25 cellular contexts compared by ENCODE assay signal in genomic region chr1:220888665-220888986, GRCh38.
"Had no signal": no experiment of that assay in that cellular context is flagged by ENCODE, and none has a peak within 500 bp of the region (broad histone marks: within the 10 kb centered on the region; RNA-seq: fewer than 3 reads in every experiment).

No MANE protein-coding gene starts in this region.

- H3K27ac ChIP-seq: SJSA1, SK-N-MC had no signal

- FAIRE-seq: HepG2, RCC 7860 had no signal

- H3K9me3 ChIP-seq: MG63 had no signal

- H3K4me1 ChIP-seq: SJSA1 had no signal

- DNase-seq: IMR-90, Karpas-422, KG1, MG63, NCI-H1092, NCI-H1105 treated with DMSO at 0.1 percent for 48 hours, NCI-H1417 treated with DMSO at 0.1 percent for 48 hours, NCI-H146, NCI-H1694 treated with DMSO at 0.1 percent for 48 hours, NCI-H1930, NCI-H2081, NCI-H2107, NCI-H226, NCI-H446, NCI-H510A, NCI-H524 treated with DMSO at 0.1 percent for 48 hours, NCI-H69, NCI-H774, Right ventricle myocardium superior, RPMI8226, SIG-M5 had no signal

- H3K27me3 ChIP-seq: MG63, SJSA1 had no signal

- H3K4me3 ChIP-seq: MG63, SJSA1, SK-N-MC had no signal
